14 cellular contexts compared by ENCODE assay signal in genomic region chr5:65790371-65791163, GRCh38.
DNase-seq lines count a peak whose midpoint lies in the region; ATAC-seq, FAIRE-seq and TF ChIP-seq lines count a peak whose summit lies in the region.
"Had no signal": no experiment of that assay in that cellular context is flagged by ENCODE, and none has a peak within 500 bp of the region (broad histone marks: within the 10 kb centered on the region; RNA-seq: fewer than 3 reads in every experiment).

No MANE protein-coding gene starts in this region.

- no peaks in the 10 kb centered on the region for H3K27me3 Mint-ChIP-seq in activated CD4-positive, alpha-beta T cell treated with anti-CD3 and anti-CD28 coated beads for 36 hours
- no peaks in the 10 kb centered on the region for H3K27me3 Mint-ChIP-seq in activated CD4-positive, alpha-beta T cell treated with anti-CD3 and anti-CD28 coated beads, Interleukin-2, amount 10 ng/mL, durations not matched to agents 7 days and 5 days
- no peaks in the 10 kb centered on the region for H3K27me3 Mint-ChIP-seq in endodermal cell (ENCODE audit: insufficient read depth)

- DNase-seq in activated CD4-positive, alpha-beta T cell treated with anti-CD3 and anti-CD28 coated beads for 36 hours, result peak; percentile 51
- DNase-seq in activated CD4-positive, alpha-beta T cell treated with anti-CD3 and anti-CD28 coated beads, Interleukin-2, amount 10 ng/mL, durations not matched to agents 7 days and 5 days, result no peak
- DNase-seq in NCI-H226 (peak; percentile 39), GM12878 (ENCODE audit: low read depth, low spot score) (no peak), endodermal cell (no peak), neuronal stem cell (ENCODE audit: low spot score) (no peak), Kasumi-1 (lab: John Stamatoyannopoulos, UW) (no peak)
- DNase-seq in stimulated activated CD8-positive, alpha-beta memory T cell treated with anti-CD3 and anti-CD28 coated beads, Interleukin-12 subunit alpha, Interleukin-12 subunit beta, amount 100 ng/mL, for 4 hours (ENCODE audit: low read depth), result peak; percentile 8
- DNase-seq: foreskin fibroblast, NCI-H510A treated with DMSO at 0.1 percent for 48 hours, occipital lobe had no signal

- no peak overlapping the region for H3K4ac ChIP-seq in neuronal stem cell (ENCODE audit: low read length)

- intact Hi-C loops in activated CD4-positive, alpha-beta T cell treated with anti-CD3 and anti-CD28 coated beads for 36 hours (cut with DNase I, micrococcal nuclease), result no loop called here
- intact Hi-C loops in GM12878 (cut with micrococcal nuclease; ENCODE audit: unreplicated experiment), result no loop called here

- no peak for TF ChIP-seq RAD21 in GM12878 (IDR thresholded peaks at IDR 0.05; ENCODE audit: insufficient read depth, low read depth, low read length)

- ATAC-seq in activated CD4-positive, alpha-beta T cell treated with anti-CD3 and anti-CD28 coated beads for 36 hours, result peak; percentile 89
- ATAC-seq in GM12878, result peak; percentile 78

- POLR2A ChIA-PET in activated CD4-positive, alpha-beta T cell treated with anti-CD3 and anti-CD28 coated beads for 36 hours (lab: Charles Lee), result interaction anchor here (0.7 kb wide), 1 partner anchor 39 kb away, joined by 4 read pairs; no protein-coding TSS in a partner anchor
- POLR2A ChIA-PET in activated CD4-positive, alpha-beta T cell treated with anti-CD3 and anti-CD28 coated beads, Interleukin-2, amount 10 ng/mL, durations not matched to agents 7 days and 5 days (lab: Charles Lee), result no interaction called here
- POLR2A ChIA-PET in GM12878 (lab: Charles Lee), result interaction anchor here (0.7 kb wide), 1 partner anchor 13 kb away, joined by 4 read pairs; no protein-coding TSS in a partner anchor

- H2BK120ac ChIP-seq in neuronal stem cell (ENCODE audit: low read depth, low read length), result no peak overlapping the region

- H3K9ac ChIP-seq in GM12878 (ENCODE audit: control insufficient read depth, insufficient read depth, low read length), result no peak overlapping the region
- H3K9ac ChIP-seq in endodermal cell (ENCODE audit: extremely low read depth, low read length, poor library complexity, severe bottlenecking), result no peak overlapping the region
- H3K9ac ChIP-seq in neuronal stem cell (ENCODE audit: low read depth, low read length, poor library complexity), result no peak overlapping the region

- no peak overlapping the region for H2BK15ac ChIP-seq in neuronal stem cell (ENCODE audit: low read length)

- H2BK5ac ChIP-seq in neuronal stem cell (ENCODE audit: low read length), result no peak overlapping the region

- in situ Hi-C loops in GM12878 (cut with MboI), result no loop called here

- H3K4me3 Mint-ChIP-seq in activated CD4-positive, alpha-beta T cell treated with anti-CD3 and anti-CD28 coated beads for 36 hours, result no peak overlapping the region
- no peak overlapping the region for H3K4me3 Mint-ChIP-seq in activated CD4-positive, alpha-beta T cell treated with anti-CD3 and anti-CD28 coated beads, Interleukin-2, amount 10 ng/mL, durations not matched to agents 7 days and 5 days
- no peak overlapping the region for H3K4me3 Mint-ChIP-seq in endodermal cell

- no peak overlapping the region for H2AK5ac ChIP-seq in neuronal stem cell (ENCODE audit: low read depth, low read length)

- H3K4me1 ChIP-seq in GM12878 (ENCODE audit: control insufficient read depth, insufficient read depth, low read length), result no peaks in the 10 kb centered on the region
- H3K4me1 ChIP-seq in endodermal cell (ENCODE audit: control insufficient read depth, insufficient read depth, low read length), result no peaks in the 10 kb centered on the region
- no peaks in the 10 kb centered on the region for H3K4me1 ChIP-seq in neuronal stem cell (ENCODE audit: control insufficient read depth in 2 of 2, insufficient read depth in 1 of 2, low read depth in 1 of 2, low read length in 2 of 2)
- H3K4me1 ChIP-seq: vagina had no signal

- WGBS in GM12878 (ENCODE audit: insufficient coverage, insufficient replicate concordance, low lambda C conversion rate, missing lambda C conversion rate), result 84% methylated on average over 6 of the region's 6 CpGs
- WGBS in endodermal cell (ENCODE audit: insufficient coverage in 1 of 2, insufficient read length in 1 of 2), 2 experiments, result 86 to 96% methylated on average over 2 to 6 of the region's 6 CpGs
- WGBS in neuronal stem cell (ENCODE audit: extremely low coverage in 2 of 2, insufficient read length in 2 of 2, insufficient replicate concordance in 1 of 2), 2 donors, result no CpG with 5 or more reads among the region's 6 CpGs

- no peak overlapping the region for H3K14ac ChIP-seq in neuronal stem cell (ENCODE audit: low read length)

- no peak overlapping the region for H2BK12ac ChIP-seq in neuronal stem cell (ENCODE audit: low read length)

- no peak for FAIRE-seq in GM12878 (lab: Jason Lieb, UNC)
- FAIRE-seq: colon, H1 had no signal

- H3K27ac ChIP-seq in GM12878 (ENCODE audit: control insufficient read depth, insufficient read depth), result peak overlapping the region; percentile 7; the same call in 1 of the 2 replicates
- no peak overlapping the region for H3K27ac ChIP-seq in endodermal cell (ENCODE audit: low read depth, low read length)
- no peak overlapping the region for H3K27ac ChIP-seq in neuronal stem cell (replicated peaks; ENCODE audit: low read length)
- H3K27ac ChIP-seq: vagina had no signal

- H3K9me3 Mint-ChIP-seq in activated CD4-positive, alpha-beta T cell treated with anti-CD3 and anti-CD28 coated beads for 36 hours (ENCODE audit: low read depth), result peaks cover 5% of the 10 kb centered on the region
- H3K9me3 Mint-ChIP-seq in activated CD4-positive, alpha-beta T cell treated with anti-CD3 and anti-CD28 coated beads, Interleukin-2, amount 10 ng/mL, durations not matched to agents 7 days and 5 days, result peaks cover 16% of the 10 kb centered on the region
- no peaks in the 10 kb centered on the region for H3K9me3 Mint-ChIP-seq in endodermal cell

- BruUV-seq in GM12878 (replicated peaks; lab: Mats Ljungman, UMichigan), result no TSS peak

- H3K4me1 Mint-ChIP-seq in activated CD4-positive, alpha-beta T cell treated with anti-CD3 and anti-CD28 coated beads for 36 hours, result peaks cover 13% of the 10 kb centered on the region
- peaks cover 9% of the 10 kb centered on the region for H3K4me1 Mint-ChIP-seq in activated CD4-positive, alpha-beta T cell treated with anti-CD3 and anti-CD28 coated beads, Interleukin-2, amount 10 ng/mL, durations not matched to agents 7 days and 5 days
- peaks cover 4% of the 10 kb centered on the region for H3K4me1 Mint-ChIP-seq in endodermal cell

- RAD21 ChIA-PET in GM12878 (lab: Charles Lee; ENCODE audit: unreplicated experiment), result no interaction called here

- H4K91ac ChIP-seq in neuronal stem cell (ENCODE audit: low read depth, low read length, poor library complexity), result no peak overlapping the region

- H3K79me1 ChIP-seq in neuronal stem cell (ENCODE audit: low read depth, low read length), result no peaks in the 10 kb centered on the region

- peaks cover 34% of the 10 kb centered on the region for H3K36me3 Mint-ChIP-seq in activated CD4-positive, alpha-beta T cell treated with anti-CD3 and anti-CD28 coated beads for 36 hours (ENCODE audit: low read depth)
- peaks cover 32% of the 10 kb centered on the region for H3K36me3 Mint-ChIP-seq in activated CD4-positive, alpha-beta T cell treated with anti-CD3 and anti-CD28 coated beads, Interleukin-2, amount 10 ng/mL, durations not matched to agents 7 days and 5 days (ENCODE audit: low read depth)
- H3K36me3 Mint-ChIP-seq in endodermal cell (ENCODE audit: low read depth), result peaks cover 64% of the 10 kb centered on the region

- H4K8ac ChIP-seq in neuronal stem cell (ENCODE audit: low read depth, low read length), result no peak overlapping the region

- SMC1A ChIA-PET in GM12878 (lab: Charles Lee; ENCODE audit: uncharacterized antibody, unreplicated experiment), result interaction anchor here (1.4 kb wide), 1 partner anchor 12 kb away, joined by 5 read pairs; no protein-coding TSS in a partner anchor

- TF ChIP-seq EP300 in GM12878 (IDR thresholded peaks at IDR 0.05; ENCODE audit: borderline replicate concordance in 1 of 2, control insufficient read depth in 1 of 2, low read depth in 2 of 2, low read length in 2 of 2), result no peak

- H3K4me2 ChIP-seq in GM12878 (ENCODE audit: control insufficient read depth, insufficient read depth) (no peak overlapping the region), neuronal stem cell (ENCODE audit: insufficient read depth, low read length, poor library complexity, severe bottlenecking) (no peak overlapping the region)

- no peaks in the 10 kb centered on the region for H3K27me3 ChIP-seq in GM12878 (replicated peaks in 1 of 2; ENCODE audit: control insufficient read depth in 2 of 2, insufficient read depth in 2 of 2, low read length in 1 of 2)
- no peaks in the 10 kb centered on the region for H3K27me3 ChIP-seq in endodermal cell (ENCODE audit: control insufficient read depth, insufficient read depth, low read length, poor library complexity, severe bottlenecking)
- no peaks in the 10 kb centered on the region for H3K27me3 ChIP-seq in neuronal stem cell (ENCODE audit: control insufficient read depth in 3 of 3, insufficient read depth in 3 of 3, low read depth in 1 of 3, low read length in 3 of 3)
- H3K27me3 ChIP-seq: vagina had no signal

- TF ChIP-seq POLR2A in GM12878 (IDR thresholded peaks at IDR 0.05; ENCODE audit: low read depth, low read length), result no peak

- H3K9me3 ChIP-seq in GM12878 (replicated peaks; ENCODE audit: control insufficient read depth, insufficient read depth, low read length) (peaks cover 5% of the 10 kb centered on the region), endodermal cell (ENCODE audit: control insufficient read depth, low read length) (no peaks in the 10 kb centered on the region), neuronal stem cell (replicated peaks in 1 of 2; ENCODE audit: control insufficient read depth in 2 of 2, insufficient read depth in 1 of 2, low read depth in 1 of 2, low read length in 2 of 2) (no peaks in the 10 kb centered on the region)
- H3K9me3 ChIP-seq: vagina had no signal

- H4K20me1 ChIP-seq in GM12878 (ENCODE audit: control insufficient read depth, insufficient read depth), result no peaks in the 10 kb centered on the region

- no peak overlapping the region for H2AFZ ChIP-seq in GM12878 (ENCODE audit: control insufficient read depth, low read depth, low read length)
- H2AFZ ChIP-seq in neuronal stem cell (ENCODE audit: low read length), result no peak overlapping the region

- no peak overlapping the region for H3K23ac ChIP-seq in neuronal stem cell (ENCODE audit: low read depth, low read length, poor library complexity)

- H3K27ac Mint-ChIP-seq in activated CD4-positive, alpha-beta T cell treated with anti-CD3 and anti-CD28 coated beads for 36 hours, result no peak overlapping the region
- no peak overlapping the region for H3K27ac Mint-ChIP-seq in activated CD4-positive, alpha-beta T cell treated with anti-CD3 and anti-CD28 coated beads, Interleukin-2, amount 10 ng/mL, durations not matched to agents 7 days and 5 days
- no peak overlapping the region for H3K27ac Mint-ChIP-seq in endodermal cell

- H3K4me3 ChIP-seq in GM12878 (no peak overlapping the region), endodermal cell (ENCODE audit: low read length) (no peak overlapping the region), neuronal stem cell (ENCODE audit: low read length in 2 of 2) (no peak overlapping the region)
- H3K4me3 ChIP-seq: vagina had no signal

- no peak overlapping the region for H3K18ac ChIP-seq in neuronal stem cell (ENCODE audit: low read length)

- TF ChIP-seq CTCF in GM12878 (IDR thresholded peaks at IDR 0.05 in 2 of 3, conservative IDR thresholded peaks at IDR 0.05 in 1 of 3; ENCODE audit: control insufficient read depth in 2 of 3, extremely low read depth in 1 of 3, insufficient read depth in 1 of 3, low read depth in 3 of 3, low read length in 3 of 3) (no peak), endodermal cell (conservative IDR thresholded peaks at IDR 0.05) (no peak)

- H3K36me3 ChIP-seq in GM12878 (ENCODE audit: control insufficient read depth in 2 of 2, insufficient read depth in 2 of 2, low read length in 1 of 2), result no peaks in the 10 kb centered on the region; a peak in 1 of 4 replicates
- H3K36me3 ChIP-seq in endodermal cell (ENCODE audit: control insufficient read depth, insufficient read depth, low read length), result peaks cover 66% of the 10 kb centered on the region
- H3K36me3 ChIP-seq in neuronal stem cell (replicated peaks in 1 of 2; ENCODE audit: control insufficient read depth in 2 of 2, insufficient read depth in 2 of 2, low read length in 2 of 2), result peaks cover 8 to 69% of the 10 kb centered on the region in 2 donors
- H3K36me3 ChIP-seq: vagina had no signal

- H3K79me2 ChIP-seq in GM12878 (ENCODE audit: control insufficient read depth, insufficient read depth, low read length), result no peaks in the 10 kb centered on the region

- CTCF ChIA-PET in activated CD4-positive, alpha-beta T cell treated with anti-CD3 and anti-CD28 coated beads for 36 hours (lab: Charles Lee), result no interaction called here
- CTCF ChIA-PET in activated CD4-positive, alpha-beta T cell treated with anti-CD3 and anti-CD28 coated beads, Interleukin-2, amount 10 ng/mL, durations not matched to agents 7 days and 5 days (lab: Charles Lee), result interaction anchor here (1.8 kb wide), 1 partner anchor 10 kb away, joined by 5 read pairs; no protein-coding TSS in a partner anchor
- CTCF ChIA-PET in GM12878 (lab: Yijun Ruan, JAX), result interaction anchor here (0.7 kb wide), 1 partner anchor 725 kb away, joined by 3 read pairs; no protein-coding TSS in a partner anchor

Comparison
In these comparisons a context has a peak if more than half of its experiments do, and no peak if none do; other contexts are left out.
1. DNase-seq: peak in activated CD4-positive, alpha-beta T cell treated with anti-CD3 and anti-CD28 coated beads for 36 hours (single experiment), NCI-H226 (single experiment) and stimulated activated CD8-positive, alpha-beta memory T cell treated with anti-CD3 and anti-CD28 coated beads, Interleukin-12 subunit alpha, Interleukin-12 subunit beta, amount 100 ng/mL, for 4 hours (single experiment); none in activated CD4-positive, alpha-beta T cell treated with anti-CD3 and anti-CD28 coated beads, Interleukin-2, amount 10 ng/mL, durations not matched to agents 7 days and 5 days (single experiment), GM12878 (single experiment), endodermal cell (single experiment), neuronal stem cell (single experiment) and Kasumi-1 (0 of 2).